ENCODE assay signal across 1 cellular context in genomic region chr17:38853292-38854219, GRCh38.
TF ChIP-seq lines count a peak whose summit lies in the region.

TSS of gene RPL23 (minus strand) at chr17:38853721. CDS start at chr17:38853710, 11 bp downstream.

TF ChIP-seq in A549, 52 proteins besides CTCF, POLR2A, EP300 and RAD21 (continued from another document):
- TF ChIP-seq REST (IDR thresholded peaks at IDR 0.05) = peak; percentile 96
- TF ChIP-seq FOSB (CRISPR knock-in tag; IDR thresholded peaks at IDR 0.05) = peak; percentile 16
- peak; percentile 82; the same call in 1 of the 2 replicates for TF ChIP-seq KDM5A (IDR thresholded peaks at IDR 0.05)
- no peak for TF ChIP-seq KDM1A (IDR thresholded peaks at IDR 0.05; ENCODE audit: low read depth)
- TF ChIP-seq MAZ (IDR thresholded peaks at IDR 0.05; ENCODE audit: borderline replicate concordance, low read depth, low read length) = peak; percentile 73; the same call in 1 of the 2 replicates
- TF ChIP-seq POLR2AphosphoS2 (conservative IDR thresholded peaks at IDR 0.05; ENCODE audit: low read length) = no peak; the same call in 1 of the 2 replicates
- TF ChIP-seq CBX8 (IDR thresholded peaks at IDR 0.05) = no peak
- peak; percentile 28; the same call in 1 of the 2 replicates for TF ChIP-seq GATA3 (IDR thresholded peaks at IDR 0.05; ENCODE audit: borderline replicate concordance)
- TF ChIP-seq SREBF2 (IDR thresholded peaks at IDR 0.05) = no peak
- TF ChIP-seq PBX3 (IDR thresholded peaks at IDR 0.05) = no peak
- peak; percentile 98 for TF ChIP-seq MYC (IDR thresholded peaks at IDR 0.05; ENCODE audit: borderline replicate concordance, low read length)
- peak; percentile 93 for TF ChIP-seq TFCP2L1 (CRISPR knock-in tag; IDR thresholded peaks at IDR 0.05)
- no peak for TF ChIP-seq NPAS2 (CRISPR knock-in tag; IDR thresholded peaks at IDR 0.05; ENCODE audit: borderline replicate concordance)
- peak; percentile 71; the same call in 1 of the 2 replicates for TF ChIP-seq HDAC2 (IDR thresholded peaks at IDR 0.05)
- no peak for TF ChIP-seq CHD4 (IDR thresholded peaks at IDR 0.05; ENCODE audit: borderline replicate concordance)
- no peak for TF ChIP-seq HOXB13 (CRISPR knock-in tag; IDR thresholded peaks at IDR 0.05; ENCODE audit: low read depth)
- TF ChIP-seq CBX2 (IDR thresholded peaks at IDR 0.05; ENCODE audit: borderline replicate concordance, low read depth) = no peak
- TF ChIP-seq HMGXB4 (CRISPR knock-in tag; IDR thresholded peaks at IDR 0.05; ENCODE audit: borderline replicate concordance) = peak; percentile 76; the same call in 1 of the 2 replicates
- peak; percentile 89 for TF ChIP-seq HOXA7 (CRISPR knock-in tag; IDR thresholded peaks at IDR 0.05)
- TF ChIP-seq ZNF302 (CRISPR knock-in tag; IDR thresholded peaks at IDR 0.05) = no peak; the same call in 1 of the 2 replicates
- TF ChIP-seq HEYL (CRISPR knock-in tag; IDR thresholded peaks at IDR 0.05) = no peak
- TF ChIP-seq ESRRA (IDR thresholded peaks at IDR 0.05; ENCODE audit: borderline replicate concordance, low read length) = no peak
- TF ChIP-seq ZSCAN20 (CRISPR knock-in tag; IDR thresholded peaks at IDR 0.05) = no peak
- TF ChIP-seq NR3C1 (IDR thresholded peaks at IDR 0.05) = no peak
- 0 out of 2 replicates have a peak, but pooled peaks have one; percentile 49 for TF ChIP-seq RFX5 (IDR thresholded peaks at IDR 0.05)
- TF ChIP-seq MAX (IDR thresholded peaks at IDR 0.05) = peak; percentile 98
TF ChIP-seq in A549: peak in this region for 25.
